Comparison of ENCODE assay signal across 8 cellular contexts in the genomic region with DNA sequence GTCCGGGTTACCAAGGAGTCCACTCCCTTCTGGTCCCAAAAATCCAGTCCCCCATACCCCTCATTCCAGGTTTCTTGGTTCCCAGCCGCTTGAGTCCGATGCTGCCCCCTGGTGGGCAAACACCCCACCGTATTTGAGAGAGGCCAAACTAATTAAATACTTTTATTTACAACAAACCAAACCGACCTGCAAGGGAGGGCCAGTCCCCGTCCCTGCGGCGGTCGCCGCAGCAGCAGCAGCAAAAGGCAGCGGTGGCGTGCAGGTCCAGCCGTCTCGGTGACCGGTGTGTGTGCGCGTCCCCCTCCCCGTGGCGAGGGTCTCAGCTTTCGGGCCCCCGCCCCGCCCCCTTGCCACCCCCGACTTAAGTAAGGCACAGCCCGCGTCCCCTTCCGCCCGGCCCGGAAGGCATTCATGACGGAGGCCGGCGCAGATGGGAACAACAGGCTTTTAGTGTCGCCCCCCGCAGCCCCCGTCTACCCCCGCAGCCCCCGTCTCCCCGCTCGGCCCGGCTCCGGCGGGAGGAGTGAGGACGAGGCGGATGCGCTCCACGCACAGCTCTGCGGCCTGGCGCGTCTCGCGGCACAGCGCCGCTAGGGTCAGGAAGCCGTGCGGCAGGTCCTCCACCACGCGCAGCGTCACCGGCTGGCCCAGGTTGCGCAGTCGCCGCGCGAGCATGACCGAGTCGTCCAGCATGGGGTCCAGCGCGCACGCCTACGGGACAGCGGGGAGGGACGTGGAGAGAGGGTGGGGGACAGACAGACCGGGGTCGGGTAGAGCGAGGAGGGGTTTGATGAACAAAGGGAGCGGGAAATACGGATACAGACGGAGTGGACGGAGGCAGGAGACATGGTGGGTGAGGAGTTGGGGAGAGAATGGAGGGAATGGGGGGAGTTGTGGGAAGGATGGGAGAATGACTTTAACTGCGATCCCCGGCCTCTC. TPM values are rescaled to one million over a fixed set of nuclear protein-coding genes. Genes with fewer than 3 reads are reported as not detected.
DNase-seq lines count a peak whose midpoint lies in the region; ATAC-seq lines count a peak whose summit lies in the region.

No MANE protein-coding gene starts in this region.

- H3K4me3 ChIP-seq in mononuclear cell (ENCODE audit: low read length) = peak overlapping the region; percentile 22

- no peak for ATAC-seq in GM21528 (IDR thresholded peaks at IDR 0.05; ENCODE audit: low FRiP score, unreplicated experiment)

- no peaks in the 10 kb centered on the region for H3K9me3 ChIP-seq in mononuclear cell (ENCODE audit: low read depth, low read length)

- H3K27me3 ChIP-seq in mononuclear cell (ENCODE audit: insufficient read depth, low read length) = no peaks in the 10 kb centered on the region

- H3K4me1 ChIP-seq in mononuclear cell (ENCODE audit: insufficient read depth, low read length) = peaks cover 27% of the 10 kb centered on the region

- DNase-seq in Ammon's horn (ENCODE audit: low spot score) = peak; percentile 80
- DNase-seq in HCEC 1CT = peak; percentile 57
- peak; percentile 39 to 43 for DNase-seq in NOMO-1 (lab: John Stamatoyannopoulos, UW; ENCODE audit: unreplicated experiment in 2 of 2)
- peak; percentile 56 for DNase-seq in activated T-cell treated with anti-CD3 and anti-CD28 coated beads for 24 hours (ENCODE audit: low read depth)
- DNase-seq in epidermal melanocyte (ENCODE audit: insufficient read length, low spot score) = peak; percentile 87
- peak; percentile 50 to 57 for DNase-seq in stimulated activated CD8-positive, alpha-beta memory T cell treated with anti-CD3 and anti-CD28 coated beads, Interleukin-2, amount 100 ng/mL, for 1 hour (ENCODE audit: low read depth in 2 of 2)

RNA-seq across cellular contexts. Expression of gene CNFN, which starts 11.5 kb away (rescaled TPM):
- not detected for total RNA-seq in mononuclear cell

RNA-seq across cellular contexts. Expression of gene LIPE, which starts 25.6 kb away (rescaled TPM):
- 2.5 TPM for total RNA-seq in mononuclear cell

RNA-seq across cellular contexts. Expression of gene CXCL17, which starts 41.1 kb away (rescaled TPM):
- not detected for total RNA-seq in mononuclear cell
